Comparison of ENCODE assay signal across 8 cellular contexts in the genomic region with DNA sequence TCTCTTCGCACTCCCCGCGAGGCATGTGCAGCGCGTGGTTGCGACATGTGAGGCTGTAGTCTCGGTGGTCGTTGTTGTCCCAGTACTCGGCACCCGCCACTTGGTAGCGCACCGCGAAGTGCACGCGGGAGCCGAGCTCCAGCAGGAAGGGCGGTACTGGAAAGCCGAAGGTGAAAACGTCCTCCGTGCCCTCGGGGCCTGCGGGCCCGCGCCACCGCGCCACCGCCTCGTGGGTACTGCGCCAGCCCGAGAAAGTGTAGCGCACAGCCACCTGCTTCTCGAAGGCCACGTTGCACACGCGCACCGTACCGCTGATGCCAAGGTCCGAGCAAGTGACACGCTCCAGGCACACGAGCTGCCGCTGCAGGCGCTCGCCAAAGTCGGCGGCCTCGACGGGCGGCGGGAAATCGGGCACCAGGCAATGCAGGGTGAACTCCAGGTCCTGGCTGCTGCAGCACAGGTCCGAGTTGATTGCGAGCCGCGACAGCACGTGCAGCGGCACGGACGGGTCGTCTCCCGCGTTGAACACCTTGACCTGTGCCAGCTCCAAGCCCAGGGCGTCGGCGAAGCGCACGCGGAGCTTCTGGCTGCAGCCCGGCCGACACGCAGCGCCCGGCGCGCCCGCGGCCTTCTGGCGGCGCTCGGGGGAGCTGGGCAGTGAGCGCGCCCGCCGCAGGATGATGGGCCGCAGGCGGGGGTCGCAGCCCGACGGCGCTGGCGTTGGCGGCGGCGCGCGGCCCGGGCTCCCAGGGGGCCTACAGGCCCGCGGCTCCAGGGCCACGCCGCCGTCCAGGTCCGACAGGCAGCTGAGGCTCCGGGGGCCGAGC. TPM values are rescaled to one million over a fixed set of nuclear protein-coding genes. Genes with fewer than 3 reads are reported as not detected.
DNase-seq lines count a peak whose midpoint lies in the region; ATAC-seq and TF ChIP-seq lines count a peak whose summit lies in the region.

No MANE protein-coding gene starts in this region.

- no peak overlapping the region for H3K23ac ChIP-seq in mesendoderm (ENCODE audit: low read length)

- H3K27ac ChIP-seq in colonic mucosa (peak overlapping the region; percentile 98), mesendoderm (ENCODE audit: low read depth, low read length) (peak overlapping the region; percentile 47), aorta (ENCODE audit: low read depth in 1 of 2, low read length in 2 of 2) (peak overlapping the region in 1 of 2 donors; percentile 92)

- H3K4me1 ChIP-seq in colonic mucosa = peaks cover 8% of the 10 kb centered on the region
- no peaks in the 10 kb centered on the region for H3K4me1 ChIP-seq in mesendoderm (ENCODE audit: control insufficient read depth, low read depth, low read length)
- no peaks in the 10 kb centered on the region for H3K4me1 ChIP-seq in aorta (ENCODE audit: control insufficient read depth in 1 of 2, insufficient read depth in 2 of 2, low read length in 2 of 2)

- H3K9me3 ChIP-seq in colonic mucosa (no peaks in the 10 kb centered on the region), aorta (ENCODE audit: control insufficient read depth, low read length) (no peaks in the 10 kb centered on the region)

- peak overlapping the region; percentile 63 for H3K56ac ChIP-seq in mesendoderm (ENCODE audit: low read length)

- no peak overlapping the region for H4K5ac ChIP-seq in mesendoderm (ENCODE audit: low read length)

- no peaks in the 10 kb centered on the region for H3K79me1 ChIP-seq in mesendoderm (ENCODE audit: low read length)

- intact Hi-C loops in colonic mucosa (cut with DNase I) = no loop called here
- intact Hi-C loops in aorta (cut with DNase I) = no loop called here

- H3K27me3 ChIP-seq in colonic mucosa (no peaks in the 10 kb centered on the region), mesendoderm (ENCODE audit: insufficient read depth, low read length, poor library complexity) (no peaks in the 10 kb centered on the region), aorta (ENCODE audit: control insufficient read depth in 1 of 2, insufficient read depth in 2 of 2, low read length in 1 of 2) (no peaks in the 10 kb centered on the region)

- H3K79me2 ChIP-seq in mesendoderm (ENCODE audit: control insufficient read depth, insufficient read depth, low read length) = no peaks in the 10 kb centered on the region

- no peak overlapping the region for H2BK15ac ChIP-seq in mesendoderm (replicated peaks; ENCODE audit: low read depth)

- no peak overlapping the region for H2AK5ac ChIP-seq in mesendoderm (ENCODE audit: low read length)

- H2BK5ac ChIP-seq in mesendoderm (ENCODE audit: low read length) = no peak overlapping the region

- H3K36me3 ChIP-seq in colonic mucosa (no peaks in the 10 kb centered on the region), mesendoderm (ENCODE audit: control insufficient read depth, insufficient read depth, low read length) (no peaks in the 10 kb centered on the region), aorta (ENCODE audit: control insufficient read depth in 1 of 2, insufficient read depth in 2 of 2, low read length in 1 of 2) (no peaks in the 10 kb centered on the region)

- peak; percentile 10 for ATAC-seq in GM21367 (IDR thresholded peaks at IDR 0.05; ENCODE audit: unreplicated experiment)
- ATAC-seq in aorta (ENCODE audit: low FRiP score) = no peak
- ATAC-seq in HG02571 (IDR thresholded peaks at IDR 0.05; ENCODE audit: unreplicated experiment) = no peak

- H3K18ac ChIP-seq in mesendoderm (ENCODE audit: low read length) = peak overlapping the region; percentile 91

- DNase-seq in LNCaP clone FGC (ENCODE audit: low read depth) (no peak), colonic mucosa (peak; percentile 25), mesendoderm (peak; percentile 51), aorta (peak in 1 of 2 donors; percentile 76), NCI-H524 (lab: John Stamatoyannopoulos, UW) (no peak), NCI-H2171 (lab: John Stamatoyannopoulos, UW) (no peak)

- H3K4me3 ChIP-seq in LNCaP clone FGC (ENCODE audit: low read depth, low read length) (peak overlapping the region; percentile 68), colonic mucosa (peak overlapping the region; percentile 73), mesendoderm (ENCODE audit: low read length) (peak overlapping the region; percentile 38), aorta (ENCODE audit: low read length in 2 of 2) (peak overlapping the region; percentile 35 to 89)

- peak overlapping the region; percentile 8 for H3K4me2 ChIP-seq in mesendoderm (ENCODE audit: low read length)

- no CpG with 5 or more reads among the region's 104 CpGs for WGBS in mesendoderm (ENCODE audit: extremely low coverage, insufficient coverage, low lambda C conversion rate)
- WGBS in aorta, 2 donors = 40 to 43% methylated on average over 96 to 104 of the region's 104 CpGs

- peak overlapping the region; percentile 86 to 92 for H3K9ac ChIP-seq in colonic mucosa (ENCODE audit: low read depth in 2 of 2, low read length in 2 of 2)
- peak overlapping the region; percentile 58 for H3K9ac ChIP-seq in mesendoderm (ENCODE audit: low read length)

- TF ChIP-seq CTCF in LNCaP clone FGC (IDR thresholded peaks at IDR 0.05; ENCODE audit: control insufficient read depth, extremely low read depth, insufficient read depth) (no peak), colonic mucosa (IDR thresholded peaks at IDR 0.05) (no peak)

- no peak overlapping the region for H2BK120ac ChIP-seq in mesendoderm (ENCODE audit: low read depth, low read length)

- no peak overlapping the region for H4K8ac ChIP-seq in mesendoderm (ENCODE audit: low read depth, low read length)

- no peak overlapping the region for H3K4ac ChIP-seq in mesendoderm (ENCODE audit: low read depth, low read length)

RNA-seq across cellular contexts. Expression of a gene that starts 0.8 kb away (rescaled TPM):
- total RNA-seq in colonic mucosa (1 to 10 TPM; 6.3 to 9.2 TPM), aorta (1 to 10 TPM; 8.0 to 8.3 TPM)
- polyA plus RNA-seq in mesendoderm (2013, experiment 1 of 2) = 1.5 TPM
- 1.8 TPM for polyA plus RNA-seq in mesendoderm (2013, experiment 2 of 2)
- polyA plus RNA-seq in aorta = 1 to 10 TPM; 2.5 to 4.4 TPM

RNA-seq across cellular contexts. Expression of a gene that starts 0.9 kb away (rescaled TPM):
- total RNA-seq in colonic mucosa (10 to 100 TPM in 1 of 2 donors, 1 to 10 TPM in 1; 5.5 to 11.2 TPM), aorta (10 to 100 TPM in 1 of 2 donors, 1 to 10 TPM in 1; 8.7 to 16.6 TPM)
- polyA plus RNA-seq in mesendoderm (2013, experiment 1 of 2) = 19.3 TPM
- 19.1 TPM for polyA plus RNA-seq in mesendoderm (2013, experiment 2 of 2)
- 1 to 10 TPM; 5.4 to 5.6 TPM for polyA plus RNA-seq in aorta

RNA-seq across cellular contexts. Expression of a gene that starts 5.8 kb away (rescaled TPM):
- total RNA-seq in colonic mucosa (1 to 10 TPM in 1 of 2 donors, under 1 TPM in 1; 0.74 to 1.1 TPM), aorta (1 to 10 TPM; 2.4 to 5.6 TPM)
- polyA plus RNA-seq in mesendoderm (2013, experiment 1 of 2) = 0.18 TPM
- 0.35 TPM for polyA plus RNA-seq in mesendoderm (2013, experiment 2 of 2)
- 1 to 10 TPM in 1 of 2 donors, under 1 TPM in 1; 0.38 to 5.9 TPM for polyA plus RNA-seq in aorta

RNA-seq across cellular contexts. Expression of a gene that starts 19.0 kb away (rescaled TPM):
- under 1 TPM; 0.27 to 0.45 TPM for total RNA-seq in colonic mucosa
- 3.1 TPM for polyA plus RNA-seq in mesendoderm (2013, experiment 1 of 2)
- polyA plus RNA-seq in mesendoderm (2013, experiment 2 of 2) = 3.2 TPM
- total RNA-seq in aorta = 1 to 10 TPM; 2.8 to 4.5 TPM
- polyA plus RNA-seq in aorta = 1 to 10 TPM in 1 of 2 donors, not detected in 1; 1.2 TPM

Comparison
In these comparisons a context has a peak if more than half of its experiments do, and no peak if none do; other contexts are left out.
1. DNase-seq: peak in colonic mucosa (single experiment) and mesendoderm (single experiment); none in LNCaP clone FGC (single experiment), NCI-H524 (0 of 2) and NCI-H2171 (single experiment).
2. Peak in every context shown above with its lines, with median percentiles within 50 percentile points of each other: H3K4me3 ChIP-seq.